Comparison of ENCODE assay signal across 9 cellular contexts in genomic region chr18:33579147-33579867, GRCh38. TPM values are rescaled to one million over a fixed set of nuclear protein-coding genes. Genes with fewer than 3 reads are reported as not detected.
DNase-seq lines count a peak whose midpoint lies in the region; ATAC-seq and TF ChIP-seq lines count a peak whose summit lies in the region.
"Had no signal": no experiment of that assay in that cellular context is flagged by ENCODE, and none has a peak within 500 bp of the region (broad histone marks: within the 10 kb centered on the region; RNA-seq: fewer than 3 reads in every experiment).

No MANE protein-coding gene starts in this region.

- H3K27me3 ChIP-seq in HUES6 (ENCODE audit: control insufficient read depth, insufficient read depth, low read length) (peaks cover 43% of the 10 kb centered on the region), ascending aorta (no peaks in the 10 kb centered on the region), iPS-20b (ENCODE audit: insufficient read depth, low read length) (peaks cover 48% of the 10 kb centered on the region)

- no peak for ATAC-seq in GM19397 (IDR thresholded peaks at IDR 0.05; ENCODE audit: unreplicated experiment)

- peak overlapping the region; percentile 24 for H3K9ac ChIP-seq in HUES6 (ENCODE audit: low read length)
- H3K9ac ChIP-seq in iPS-20b (ENCODE audit: low read depth, low read length): peak overlapping the region; percentile 43; the same call in 1 of the 2 replicates

- intact Hi-C loops in ascending aorta (cut with DNase I): loop anchor here (2.0 kb wide), 1 partner anchor 17 kb away; no protein-coding TSS in a partner anchor

- no peaks in the 10 kb centered on the region for H3K9me3 ChIP-seq in HUES6 (ENCODE audit: control insufficient read depth, insufficient read depth, low read depth, low read length)
- H3K9me3 ChIP-seq in ascending aorta: no peaks in the 10 kb centered on the region
- no peaks in the 10 kb centered on the region for H3K9me3 ChIP-seq in iPS-20b (ENCODE audit: insufficient read depth, low read depth, low read length)

- H3K4me3 ChIP-seq in HUES6 (ENCODE audit: low read depth, low read length): peak overlapping the region; percentile 73
- peak overlapping the region; percentile 84 to 93 for H3K4me3 ChIP-seq in ascending aorta
- H3K4me3 ChIP-seq in iPS-20b (ENCODE audit: low read length): peak overlapping the region; percentile 72

- DNase-seq in ascending aorta (ENCODE audit: low spot score in 2 of 2) (no peak), substantia nigra (lab: John Stamatoyannopoulos, UW) (peak in 4 of 49 donors; percentile 8 to 56 (median 39)), RKO (ENCODE audit: low spot score) (no peak), kidney glomerular epithelial cell (lab: John Stamatoyannopoulos, UW) (no peak), NAMALWA (ENCODE audit: low spot score) (no peak)
- DNase-seq: activated CD8-positive, alpha-beta memory T cell treated with anti-CD3 and anti-CD28 coated beads, Interleukin-2, amount 50 U/mL, for 4 hours had no signal

- H3K4me1 ChIP-seq in HUES6 (ENCODE audit: control insufficient read depth, insufficient read depth, low read length) (peaks cover 11% of the 10 kb centered on the region), ascending aorta (peaks cover 0 to 6% of the 10 kb centered on the region in 2 donors), iPS-20b (ENCODE audit: insufficient read depth, low read length) (peaks cover 28% of the 10 kb centered on the region; the same call in 1 of the 2 replicates)

- no peak for TF ChIP-seq CTCF in ascending aorta (IDR thresholded peaks at IDR 0.05)

- no peak overlapping the region for H3K27ac ChIP-seq in HUES6 (ENCODE audit: low read depth, low read length)
- H3K27ac ChIP-seq in ascending aorta: peak overlapping the region; percentile 82 to 86
- no peak overlapping the region for H3K27ac ChIP-seq in iPS-20b (ENCODE audit: low read length)
- peak overlapping the region; percentile 70 for H3K27ac ChIP-seq in substantia nigra (ENCODE audit: low read depth, low read length, poor library complexity, severe bottlenecking)

- no peaks in the 10 kb centered on the region for H3K36me3 ChIP-seq in HUES6 (ENCODE audit: control insufficient read depth, insufficient read depth, low read length)
- no peaks in the 10 kb centered on the region for H3K36me3 ChIP-seq in ascending aorta
- no peaks in the 10 kb centered on the region for H3K36me3 ChIP-seq in iPS-20b (ENCODE audit: insufficient read depth, low read depth, low read length)

RNA-seq across cellular contexts. Expression of gene ASXL3, which starts 1.3 kb away (rescaled TPM):
- 6.6 TPM for total RNA-seq in ascending aorta

Comparison
In these comparisons a context has a peak if more than half of its experiments do, and no peak if none do; other contexts are left out.
1. H3K27ac ChIP-seq: peak in ascending aorta (2 of 2) and substantia nigra (single experiment); none in HUES6 (single experiment) and iPS-20b (single experiment).
2. Peak in every context shown above with its lines, with median percentiles within 50 percentile points of each other: H3K4me3 ChIP-seq.